Comparison of ENCODE assay signal across 36 cellular contexts in genomic region chr12:52689239-52689638, GRCh38. TPM values are rescaled to one million over a fixed set of nuclear protein-coding genes. Genes with fewer than 3 reads are reported as not detected.
"Had no signal": no experiment of that assay in that cellular context is flagged by ENCODE, and none has a peak within 500 bp of the region (broad histone marks: within the 10 kb centered on the region; RNA-seq: fewer than 3 reads in every experiment).

No MANE protein-coding gene starts in this region.

- H3K4me3 ChIP-seq: esophagus muscularis mucosa, gastrocnemius medialis, heart left ventricle had no signal

- H3K4me3 Mint-ChIP-seq: activated CD4-positive, alpha-beta memory T cell treated with anti-CD3 and anti-CD28 coated beads, Interleukin-2, amount 10 ng/mL, durations not matched to agents 7 days and 5 days; activated CD4-positive, alpha-beta T cell treated with anti-CD3 and anti-CD28 coated beads for 36 hours; activated CD4-positive, alpha-beta T cell treated with anti-CD3 and anti-CD28 coated beads, Interleukin-2, amount 10 ng/mL, durations not matched to agents 7 days and 5 days; activated T-cell treated with anti-CD3 and anti-CD28 coated beads, Interleukin-2, amount 50 U/mL, for 24 hours; activated T-cell treated with anti-CD3 and anti-CD28 coated beads, Interleukin-2, amount 50 U/mL, for 72 hours; T-helper 1 cell treated with Interleukin-12 subunit alpha and Interleukin-12 subunit beta and Interleukin-4 antibody, amounts not matched to agents 30 μg/mL and 1 μg/mL, for 36 hours; T-helper 2 cell treated with Interferon-gamma antibody and Interleukin-4, amounts not matched to agents 5 μg/mL and 100 μg/mL, for 36 hours had no signal

- H3K27ac ChIP-seq: brain microvascular endothelial cell, esophagus muscularis mucosa, foreskin keratinocyte, gastrocnemius medialis, heart left ventricle had no signal

- DNase-seq: activated CD4-positive, alpha-beta memory T cell treated with anti-CD3 and anti-CD28 coated beads, Interleukin-2, amount 10 ng/mL, durations not matched to agents 7 days and 5 days; activated CD4-positive, alpha-beta T cell treated with anti-CD3 and anti-CD28 coated beads for 36 hours; activated CD4-positive, alpha-beta T cell treated with anti-CD3 and anti-CD28 coated beads, Interleukin-2, amount 10 ng/mL, durations not matched to agents 7 days and 5 days; activated CD4-positive, alpha-beta T cell treated with anti-CD3 and anti-CD28 coated beads, Interleukin-2, amount 50 U/mL, for 4 hours; activated CD4-positive, CD25-positive, alpha-beta regulatory T cell; activated CD4-positive, CD25-positive, alpha-beta regulatory T cell treated with anti-CD3 and anti-CD28 coated beads, Interleukin-2, amount 50 U/mL, for 72 hours; activated CD8-positive, alpha-beta memory T cell treated with anti-CD3 and anti-CD28 coated beads, Interleukin-2, amount 50 U/mL, for 48 hours; activated gamma-delta T cell; activated naive CD4-positive, alpha-beta T cell; activated naive CD4-positive, alpha-beta T cell treated with anti-CD3 and anti-CD28 coated beads, Interleukin-2, amount 50 U/mL, for 16 hours; activated T-cell treated with anti-CD3 and anti-CD28 coated beads for 4 hours; activated T-cell treated with anti-CD3 and anti-CD28 coated beads, Interleukin-2, amount 50 U/mL, for 24 hours; activated T-cell treated with anti-CD3 and anti-CD28 coated beads, Interleukin-2, amount 50 U/mL, for 72 hours; amniotic stem cell; anterior cingulate cortex; brain microvascular endothelial cell; cortex of kidney; dermis blood vessel endothelial cell; effector CD4-positive, alpha-beta T cell; effector memory CD8-positive, alpha-beta T cell; erythroblast; foreskin keratinocyte; gastrocnemius medialis; glutamatergic neuron; heart left ventricle; T-cell; T1000 had no signal

- H3K36me3 Mint-ChIP-seq: T-cell had no signal

- H3K27me3 Mint-ChIP-seq: activated CD4-positive, alpha-beta T cell treated with anti-CD3 and anti-CD28 coated beads for 36 hours; activated T-cell treated with anti-CD3 and anti-CD28 coated beads, Interleukin-2, amount 50 U/mL, for 24 hours had no signal

- H3K9me3 ChIP-seq: esophagus muscularis mucosa, gastrocnemius medialis, heart left ventricle had no signal

- FAIRE-seq: astrocyte, bronchial epithelial cell, colon had no signal

- H3K9me3 Mint-ChIP-seq: activated CD4-positive, alpha-beta memory T cell treated with anti-CD3 and anti-CD28 coated beads, Interleukin-2, amount 10 ng/mL, durations not matched to agents 7 days and 5 days; activated CD4-positive, alpha-beta T cell treated with anti-CD3 and anti-CD28 coated beads, Interleukin-2, amount 10 ng/mL, durations not matched to agents 7 days and 5 days; activated T-cell treated with anti-CD3 and anti-CD28 coated beads, Interleukin-2, amount 50 U/mL, for 24 hours; activated T-cell treated with anti-CD3 and anti-CD28 coated beads, Interleukin-2, amount 50 U/mL, for 72 hours; effector memory CD8-positive, alpha-beta T cell; T-cell; T-helper 1 cell treated with Interleukin-12 subunit alpha and Interleukin-12 subunit beta and Interleukin-4 antibody, amounts not matched to agents 30 μg/mL and 1 μg/mL, for 36 hours; T-helper 2 cell treated with Interferon-gamma antibody and Interleukin-4, amounts not matched to agents 5 μg/mL and 100 μg/mL, for 36 hours had no signal

- ATAC-seq: activated CD4-positive, alpha-beta T cell treated with anti-CD3 and anti-CD28 coated beads for 36 hours; activated T-cell treated with anti-CD3 and anti-CD28 coated beads, Interleukin-2, amount 50 U/mL, for 72 hours; effector memory CD8-positive, alpha-beta T cell; foreskin keratinocyte; gastrocnemius medialis; heart left ventricle; T-cell had no signal

- H3K36me3 ChIP-seq: brain microvascular endothelial cell, esophagus muscularis mucosa, gastrocnemius medialis, heart left ventricle had no signal

- H3K27ac Mint-ChIP-seq: activated CD4-positive, alpha-beta memory T cell treated with anti-CD3 and anti-CD28 coated beads, Interleukin-2, amount 10 ng/mL, durations not matched to agents 7 days and 5 days; activated CD4-positive, alpha-beta T cell treated with anti-CD3 and anti-CD28 coated beads for 36 hours; activated T-cell treated with anti-CD3 and anti-CD28 coated beads, Interleukin-2, amount 50 U/mL, for 24 hours; activated T-cell treated with anti-CD3 and anti-CD28 coated beads, Interleukin-2, amount 50 U/mL, for 72 hours; effector memory CD8-positive, alpha-beta T cell; T-helper 1 cell treated with Interleukin-12 subunit alpha and Interleukin-12 subunit beta and Interleukin-4 antibody, amounts not matched to agents 30 μg/mL and 1 μg/mL, for 36 hours; T-helper 2 cell treated with Interferon-gamma antibody and Interleukin-4, amounts not matched to agents 5 μg/mL and 100 μg/mL, for 36 hours had no signal

RNA-seq across cellular contexts. Expression of gene KRT1, which starts 9.0 kb away (rescaled TPM):
- total RNA-seq: activated CD4-positive, alpha-beta T cell treated with anti-CD3 and anti-CD28 coated beads for 36 hours; activated T-cell treated with anti-CD3 and anti-CD28 coated beads, Interleukin-2, amount 50 U/mL, for 72 hours; astrocyte; bronchial epithelial cell; cardiac septum; chondrocyte; dermis blood vessel endothelial cell; esophagus muscularis mucosa; gastrocnemius medialis had no signal
- polyA plus RNA-seq: adipose tissue, heart left ventricle had no signal

RNA-seq across cellular contexts. Expression of gene KRT77, which starts 14.1 kb away (rescaled TPM):
- total RNA-seq: activated CD4-positive, alpha-beta memory T cell treated with anti-CD3 and anti-CD28 coated beads, Interleukin-2, amount 10 ng/mL, durations not matched to agents 7 days and 5 days; activated CD4-positive, alpha-beta T cell treated with anti-CD3 and anti-CD28 coated beads for 36 hours; activated CD4-positive, alpha-beta T cell treated with anti-CD3 and anti-CD28 coated beads, Interleukin-2, amount 10 ng/mL, durations not matched to agents 7 days and 5 days; activated T-cell treated with anti-CD3 and anti-CD28 coated beads, Interleukin-2, amount 50 U/mL, for 72 hours; astrocyte; bronchial epithelial cell; cardiac septum; chondrocyte; dermis blood vessel endothelial cell; esophagus muscularis mucosa; foreskin keratinocyte; gastrocnemius medialis; heart left ventricle; T-cell had no signal
- polyA plus RNA-seq: heart left ventricle had no signal

RNA-seq across cellular contexts. Expression of gene KRT2, which starts 37.2 kb away (rescaled TPM):
- total RNA-seq: activated CD4-positive, alpha-beta memory T cell treated with anti-CD3 and anti-CD28 coated beads, Interleukin-2, amount 10 ng/mL, durations not matched to agents 7 days and 5 days; activated CD4-positive, alpha-beta T cell treated with anti-CD3 and anti-CD28 coated beads for 36 hours; activated T-cell treated with anti-CD3 and anti-CD28 coated beads, Interleukin-2, amount 50 U/mL, for 72 hours; astrocyte; bronchial epithelial cell; cardiac septum; chondrocyte; dermis blood vessel endothelial cell; esophagus muscularis mucosa; foreskin keratinocyte; gastrocnemius medialis; heart left ventricle had no signal
- polyA plus RNA-seq: adipose tissue, foreskin keratinocyte, heart left ventricle had no signal
